Comparison of ENCODE assay signal across 22 cellular contexts in the genomic region with DNA sequence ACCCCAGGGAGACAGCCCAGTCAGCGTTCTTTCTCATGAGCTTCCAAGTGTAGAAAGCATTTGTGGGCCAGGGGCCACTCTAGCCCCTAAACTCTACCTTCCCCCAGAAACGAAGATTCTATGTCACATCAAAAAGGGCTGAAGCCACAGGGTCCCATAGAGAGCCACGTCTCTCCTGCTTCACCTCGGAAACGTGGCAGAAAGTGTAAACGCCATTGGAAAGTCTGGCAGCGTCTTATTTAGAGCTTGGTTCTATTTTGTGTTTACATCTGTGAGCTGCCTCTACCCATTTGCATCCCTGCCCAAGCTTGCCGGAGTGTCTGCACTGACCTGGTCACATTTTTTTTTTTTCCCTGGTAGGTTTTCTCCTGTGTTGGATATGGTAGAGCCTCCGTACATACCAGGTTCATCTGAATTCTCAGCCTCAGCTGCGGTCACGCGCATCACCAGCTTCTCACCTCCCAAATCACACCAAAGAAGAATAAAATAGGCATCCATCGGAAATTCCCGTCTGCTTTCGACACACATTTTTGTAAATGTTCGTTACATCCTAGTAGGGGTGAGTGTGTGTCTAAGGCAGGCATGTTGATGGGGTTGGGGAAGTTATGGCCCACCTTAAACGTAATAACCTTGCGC.
"Had no signal": no experiment of that assay in that cellular context is flagged by ENCODE, and none has a peak within 500 bp of the region (broad histone marks: within the 10 kb centered on the region; RNA-seq: fewer than 3 reads in every experiment).

No MANE protein-coding gene starts in this region.

- H3K9me3 Mint-ChIP-seq: activated naive CD8-positive, alpha-beta T cell treated with anti-CD3 and anti-CD28 coated beads, Interleukin-2, amount 50 U/mL, for 24 hours; activated T-cell treated with anti-CD3 and anti-CD28 coated beads, Interleukin-2, amount 50 U/mL, for 72 hours; activated T-helper 2 cell treated with anti-CD3 and anti-CD28 coated beads, Interferon-gamma antibody, Interleukin-2, Interleukin-4, amounts not matched to agents 10 μg/mL and 5 μg/mL and 100 μg/mL, durations not matched to agents 14 hours and 24 hours and 36 hours; T-helper 1 cell treated with Interleukin-12 subunit alpha and Interleukin-12 subunit beta and Interleukin-4 antibody, amounts not matched to agents 30 μg/mL and 1 μg/mL, for 36 hours had no signal

- H3K36me3 Mint-ChIP-seq: WTC11 had no signal

- FAIRE-seq: bronchial epithelial cell had no signal

- H3K4me1 Mint-ChIP-seq: activated naive CD8-positive, alpha-beta T cell treated with anti-CD3 and anti-CD28 coated beads, Interleukin-2, amount 50 U/mL, for 24 hours had no signal

- DNase-seq: activated CD4-positive, alpha-beta T cell treated with anti-CD3 and anti-CD28 coated beads for 48 hours; activated CD4-positive, alpha-beta T cell treated with anti-CD3 and anti-CD28 coated beads, Interleukin-2, amount 50 U/mL, for 4 hours; activated CD8-positive, alpha-beta T cell treated with anti-CD3 and anti-CD28 coated beads, Interleukin-2, amount 10 ng/mL, durations not matched to agents 7 days and 5 days; activated naive CD4-positive, alpha-beta T cell treated with anti-CD3 and anti-CD28 coated beads, Interleukin-2, amount 50 U/mL, for 16 hours; activated naive CD8-positive, alpha-beta T cell treated with anti-CD3 and anti-CD28 coated beads, Interleukin-2, amount 50 U/mL, for 24 hours; activated T-cell treated with anti-CD3 and anti-CD28 coated beads, Interleukin-2, amount 50 U/mL, for 72 hours; amniotic stem cell; body of pancreas; central memory CD4-positive, alpha-beta T cell; MG63; MV-4-11; NCI-H1092 treated with DMSO at 0.1 percent for 48 hours; NCI-H1436 treated with DMSO at 0.1 percent for 48 hours; NCI-H187; NCI-H2081; NCI-H510A treated with DMSO at 0.1 percent for 48 hours; Peyer's patch; SHP77 had no signal

- H3K27ac Mint-ChIP-seq: activated CD8-positive, alpha-beta T cell treated with anti-CD3 and anti-CD28 coated beads, Interleukin-2, amount 10 ng/mL, durations not matched to agents 7 days and 5 days; activated naive CD8-positive, alpha-beta T cell treated with anti-CD3 and anti-CD28 coated beads, Interleukin-2, amount 50 U/mL, for 24 hours; activated T-cell treated with anti-CD3 and anti-CD28 coated beads, Interleukin-2, amount 50 U/mL, for 72 hours; activated T-helper 2 cell treated with anti-CD3 and anti-CD28 coated beads, Interferon-gamma antibody, Interleukin-2, Interleukin-4, amounts not matched to agents 10 μg/mL and 5 μg/mL and 100 μg/mL, durations not matched to agents 14 hours and 24 hours and 36 hours; T-helper 1 cell treated with Interleukin-12 subunit alpha and Interleukin-12 subunit beta and Interleukin-4 antibody, amounts not matched to agents 30 μg/mL and 1 μg/mL, for 36 hours; WTC11 had no signal

- H3K4me3 Mint-ChIP-seq: activated CD8-positive, alpha-beta T cell treated with anti-CD3 and anti-CD28 coated beads, Interleukin-2, amount 10 ng/mL, durations not matched to agents 7 days and 5 days; activated naive CD8-positive, alpha-beta T cell treated with anti-CD3 and anti-CD28 coated beads, Interleukin-2, amount 50 U/mL, for 24 hours; activated T-cell treated with anti-CD3 and anti-CD28 coated beads, Interleukin-2, amount 50 U/mL, for 72 hours; T-helper 1 cell treated with Interleukin-12 subunit alpha and Interleukin-12 subunit beta and Interleukin-4 antibody, amounts not matched to agents 30 μg/mL and 1 μg/mL, for 36 hours; WTC11 had no signal
